ENCODE assay signal across 22 cellular contexts in genomic region chr11:73113426-73113825, GRCh38. TPM values are rescaled to one million over a fixed set of nuclear protein-coding genes. Genes with fewer than 3 reads are reported as not detected.
A peak's percentile ranks its signal among the peaks of the same experiment; 100 is the strongest.
DNase-seq lines count a peak whose midpoint lies in the region; ATAC-seq, FAIRE-seq and TF ChIP-seq lines count a peak whose summit lies in the region.
"Had no signal": no experiment of that assay in that cellular context is flagged by ENCODE, and none has a peak within 500 bp of the region (broad histone marks: within the 10 kb centered on the region; RNA-seq: fewer than 3 reads in every experiment).

No MANE protein-coding gene starts in this region.

- H3K27ac ChIP-seq in H1 (ENCODE audit: low read depth, low read length): no peak overlapping the region
- H3K27ac ChIP-seq in keratinocyte (ENCODE audit: control insufficient read depth, insufficient read depth, low read length): peak overlapping the region; percentile 98
- H3K27ac ChIP-seq: C4-2B had no signal

- no peak overlapping the region for H3K56ac ChIP-seq in H1 (replicated peaks; ENCODE audit: insufficient read length, low read depth, low read length)

- FAIRE-seq in H1 (lab: Jason Lieb, UNC): no peak
- FAIRE-seq in keratinocyte (lab: Jason Lieb, UNC): peak; percentile 46
- FAIRE-seq: A204.1, D721Med, G401.6, GM12891, GM19239, HepG2 had no signal

- dilution Hi-C loops in keratinocyte (cut with MboI; ENCODE audit: extremely low pct_ligation_motif_present, low sequenced_read_pairs): no loop called here

- no peak overlapping the region for H4K8ac ChIP-seq in H1 (ENCODE audit: extremely low read depth, insufficient read depth, low read length)

- TF ChIP-seq CTCF in H1 (IDR thresholded peaks at IDR 0.05; ENCODE audit: control extremely low read depth in 1 of 3, insufficient read depth in 1 of 3, low read depth in 1 of 3, low read length in 3 of 3) (no peak), keratinocyte (optimal IDR thresholded peaks at IDR 0.05 in 1 of 3, IDR thresholded peaks at IDR 0.05 in 1 of 3, conservative IDR thresholded peaks at IDR 0.05 in 1 of 3; ENCODE audit: extremely low read depth in 1 of 3, insufficient read depth in 2 of 3, low read length in 3 of 3) (no peak)

- no peaks in the 10 kb centered on the region for H3K36me3 Mint-ChIP-seq in T-helper 17 cell (ENCODE audit: low read depth)
- H3K36me3 Mint-ChIP-seq in stimulated activated memory B cell treated with anti-CD40 and anti-IgM and Interleukin-4, amounts not matched to agents 10 μg/mL and 1 μg/mL and 100 μg/mL, for 72 hours: peaks cover 74% of the 10 kb centered on the region

- H3K18ac ChIP-seq in H1 (ENCODE audit: extremely low read depth, low read length): no peak overlapping the region

- H3K9ac ChIP-seq in H1 (replicated peaks in 1 of 4; ENCODE audit: extremely low read depth in 1 of 4, low read depth in 3 of 4, low read length in 3 of 4) (no peak overlapping the region), keratinocyte (ENCODE audit: control insufficient read depth, extremely low read depth, insufficient read depth, low read length) (peak overlapping the region; percentile 70)

- H3K4me1 ChIP-seq in H1 (replicated peaks in 1 of 4; ENCODE audit: control insufficient read depth in 3 of 4, insufficient read depth in 4 of 4, low read length in 3 of 4): no peaks in the 10 kb centered on the region
- peaks cover 25% of the 10 kb centered on the region for H3K4me1 ChIP-seq in keratinocyte (ENCODE audit: control insufficient read depth, extremely low read depth, insufficient read depth, low read length)
- H3K4me1 ChIP-seq: Caco-2 had no signal

- H3K27me3 Mint-ChIP-seq in T-helper 17 cell: no peaks in the 10 kb centered on the region
- H3K27me3 Mint-ChIP-seq in stimulated activated memory B cell treated with anti-CD40 and anti-IgM and Interleukin-4, amounts not matched to agents 10 μg/mL and 1 μg/mL and 100 μg/mL, for 72 hours: no peaks in the 10 kb centered on the region
- H3K27me3 Mint-ChIP-seq: CD4-positive, alpha-beta T cell; IgD-negative memory B cell had no signal

- no peaks in the 10 kb centered on the region for H3K36me3 ChIP-seq in H1 (ENCODE audit: control insufficient read depth in 2 of 4, insufficient read depth in 4 of 4, low read length in 3 of 4)
- H3K36me3 ChIP-seq in keratinocyte (ENCODE audit: control insufficient read depth in 2 of 2, extremely low read depth in 1 of 2, insufficient read depth in 2 of 2, low read length in 2 of 2): no peaks in the 10 kb centered on the region

- H3K79me2 ChIP-seq in H1 (ENCODE audit: control insufficient read depth in 1 of 2, insufficient read depth in 2 of 2, low read length in 2 of 2) (no peaks in the 10 kb centered on the region), keratinocyte (ENCODE audit: control insufficient read depth, insufficient read depth, low read length) (no peaks in the 10 kb centered on the region)

- H4K5ac ChIP-seq in H1 (ENCODE audit: insufficient read length, low read depth, low read length): no peak overlapping the region

- 92% methylated on average over 6 of the region's 6 CpGs; no CpG with 5 or more reads in 1 of the 2 experiments for WGBS in H1 (ENCODE audit: extremely low coverage in 1 of 2, insufficient coverage in 1 of 2, insufficient read length in 1 of 2, insufficient replicate concordance in 2 of 2, low coverage in 1 of 2, low lambda C conversion rate in 2 of 2, missing lambda C conversion rate in 1 of 2), 2 experiments

- H3K9me3 ChIP-seq in T-helper 17 cell (ENCODE audit: control insufficient read depth, low read length, poor library complexity, severe bottlenecking) (no peaks in the 10 kb centered on the region), H1 (ENCODE audit: insufficient read depth in 2 of 2, low read depth in 1 of 2, low read length in 1 of 2) (no peaks in the 10 kb centered on the region), keratinocyte (ENCODE audit: control insufficient read depth, low read depth, low read length) (no peaks in the 10 kb centered on the region)

- no peak overlapping the region for H3K4me3 Mint-ChIP-seq in T-helper 17 cell
- H3K4me3 Mint-ChIP-seq in stimulated activated memory B cell treated with anti-CD40 and anti-IgM and Interleukin-4, amounts not matched to agents 10 μg/mL and 1 μg/mL and 100 μg/mL, for 72 hours: no peak overlapping the region
- H3K4me3 Mint-ChIP-seq: CD4-positive, alpha-beta T cell; GM23338; HFFc6 had no signal

- H3K27me3 ChIP-seq in H1 (replicated peaks in 1 of 4; ENCODE audit: control insufficient read depth in 3 of 4, extremely low read depth in 1 of 4, insufficient read depth in 3 of 4, low read length in 3 of 4) (no peaks in the 10 kb centered on the region), keratinocyte (ENCODE audit: control insufficient read depth, extremely low read depth, insufficient read depth, low read length) (no peaks in the 10 kb centered on the region)

- no peak overlapping the region for H2BK120ac ChIP-seq in H1 (replicated peaks; ENCODE audit: low read depth, low read length)

- peaks cover 8% of the 10 kb centered on the region for H3K4me1 Mint-ChIP-seq in T-helper 17 cell
- peaks cover 70% of the 10 kb centered on the region for H3K4me1 Mint-ChIP-seq in stimulated activated memory B cell treated with anti-CD40 and anti-IgM and Interleukin-4, amounts not matched to agents 10 μg/mL and 1 μg/mL and 100 μg/mL, for 72 hours

- no peak for ATAC-seq in T-helper 17 cell
- no peak for ATAC-seq in stimulated activated memory B cell treated with anti-CD40 and anti-IgM and Interleukin-4, amounts not matched to agents 10 μg/mL and 1 μg/mL and 100 μg/mL, for 72 hours
- ATAC-seq in GM19324 (IDR thresholded peaks at IDR 0.05; ENCODE audit: low FRiP score, unreplicated experiment): no peak
- ATAC-seq in GM19328 (IDR thresholded peaks at IDR 0.05; ENCODE audit: unreplicated experiment): no peak
- ATAC-seq: GM23338, HCT116, HepG2 had no signal

- no peak overlapping the region for H4K91ac ChIP-seq in H1 (replicated peaks; ENCODE audit: insufficient read length, low read length)

- no peak overlapping the region for H2BK15ac ChIP-seq in H1 (ENCODE audit: low read length)

- peaks cover 10% of the 10 kb centered on the region for H3K9me3 Mint-ChIP-seq in stimulated activated memory B cell treated with anti-CD40 and anti-IgM and Interleukin-4, amounts not matched to agents 10 μg/mL and 1 μg/mL and 100 μg/mL, for 72 hours
- H3K9me3 Mint-ChIP-seq: GM23338 had no signal

- no peak overlapping the region for H3K14ac ChIP-seq in H1 (ENCODE audit: insufficient read length)

- H3K4me2 ChIP-seq in H1 (ENCODE audit: insufficient read depth in 1 of 2, low read depth in 2 of 2, low read length in 2 of 2) (no peak overlapping the region), keratinocyte (ENCODE audit: control insufficient read depth, extremely low read depth, insufficient read depth, low read depth, low read length) (peak overlapping the region; percentile 46)
- H3K4me2 ChIP-seq: GM23338 had no signal

- no peak overlapping the region for H2BK20ac ChIP-seq in H1 (ENCODE audit: low read length)

- TF ChIP-seq EP300 in H1 (IDR thresholded peaks at IDR 0.05; ENCODE audit: borderline replicate concordance in 1 of 2, low read depth in 2 of 2, low read length in 2 of 2): no peak

- no peak overlapping the region for H2AK5ac ChIP-seq in H1 (ENCODE audit: low read depth, low read length)

- H4K20me1 ChIP-seq in H1 (replicated peaks in 1 of 2; ENCODE audit: control insufficient read depth in 1 of 2, insufficient read depth in 2 of 2, low read length in 2 of 2) (no peaks in the 10 kb centered on the region), keratinocyte (ENCODE audit: control insufficient read depth, extremely low read depth, insufficient read depth, low read length) (no peaks in the 10 kb centered on the region)

- H2BK5ac ChIP-seq in H1 (ENCODE audit: low read depth, low read length): no peak overlapping the region

- no peaks in the 10 kb centered on the region for H3K23me2 ChIP-seq in H1 (ENCODE audit: low read depth, low read length)

- H3K79me1 ChIP-seq in H1 (ENCODE audit: low read depth, low read length): no peaks in the 10 kb centered on the region

- no peak overlapping the region for H2BK12ac ChIP-seq in H1 (ENCODE audit: low read depth, low read length)

- no peak overlapping the region for H3K23ac ChIP-seq in H1 (ENCODE audit: insufficient read length)

- peak; percentile 3 to 19; a peak in 2 of 4 replicates for TF ChIP-seq RAD21 in H1 (IDR thresholded peaks at IDR 0.05 in 1 of 2, conservative IDR thresholded peaks at IDR 0.05 in 1 of 2; ENCODE audit: low read depth in 2 of 2, low read length in 2 of 2)

- no peak for TF ChIP-seq POLR2A in H1 (IDR thresholded peaks at IDR 0.05; ENCODE audit: control extremely low read depth in 1 of 2, low read depth in 2 of 2, low read length in 2 of 2)

- POLR2A ChIA-PET in H1 (lab: Charles Lee; ENCODE audit: partially characterized antibody): no interaction called here

- no peak overlapping the region for H2AFZ ChIP-seq in H1 (ENCODE audit: low read length)
- peak overlapping the region; percentile 61 for H2AFZ ChIP-seq in keratinocyte (ENCODE audit: control insufficient read depth, low read length)
- H2AFZ ChIP-seq: GM23338 had no signal

- H3K4ac ChIP-seq in H1 (replicated peaks; ENCODE audit: insufficient read length, low read depth, low read length): no peak overlapping the region

- CTCF ChIA-PET in H1 (lab: Charles Lee; ENCODE audit: partially characterized antibody): interaction anchor here (0.7 to 1.5 kb wide), 7 partner anchors 8 to 341 kb away, joined by 3 to 6 read pairs (median 3); no protein-coding TSS in a partner anchor

- no peak overlapping the region for H3K4me3 ChIP-seq in H1 (ENCODE audit: extremely low read depth in 1 of 4, insufficient read depth in 2 of 4, low read depth in 3 of 4, low read length in 4 of 4)
- peak overlapping the region in 1 of 3 experiments; percentile 47 for H3K4me3 ChIP-seq in keratinocyte (ENCODE audit: control insufficient read depth in 2 of 3, extremely low read depth in 1 of 3, insufficient read depth in 2 of 3, low read depth in 1 of 3, low read length in 3 of 3)
- H3K4me3 ChIP-seq: GM23338 had no signal

- no peak for DNase-seq in T-helper 17 cell
- DNase-seq in H1 (ENCODE audit: low read depth in 1 of 2, low spot score in 2 of 2): no peak
- DNase-seq in keratinocyte (ENCODE audit: low read depth, low spot score): peak; percentile 26
- DNase-seq in islet precursor cell: no peak
- DNase-seq: ACHN; Caco-2; CD4-positive, alpha-beta T cell; H7; HFFc6 had no signal

- H3K27ac Mint-ChIP-seq in T-helper 17 cell: peak overlapping the region; percentile 49
- peak overlapping the region; percentile 75 for H3K27ac Mint-ChIP-seq in stimulated activated memory B cell treated with anti-CD40 and anti-IgM and Interleukin-4, amounts not matched to agents 10 μg/mL and 1 μg/mL and 100 μg/mL, for 72 hours
- H3K27ac Mint-ChIP-seq: CD4-positive, alpha-beta T cell; GM23338; HFFc6 had no signal

- H3K9me1 ChIP-seq in keratinocyte (ENCODE audit: control insufficient read depth, extremely low read depth, insufficient read depth, low read length): no peaks in the 10 kb centered on the region

RNA-seq across cellular contexts. Expression of gene FCHSD2, which starts 28.7 kb away (rescaled TPM):
- total RNA-seq in T-helper 17 cell: 10 to 100 TPM; 41.1 to 45.0 TPM
- total RNA-seq in H1 (2021; fragmentation: NEBNext Ultra II Directional; extraction: Animal tissue kit (Norgen Biotek cat#: 25700)): 7.8 and 9.2 TPM in 2 replicates
- 3.0 and 4.1 TPM in 2 replicates for polyA plus RNA-seq in H1 (2011; rRNA removed)
- 4.8 TPM for polyA plus RNA-seq in H1 (2011; cell fraction: cytosol; rRNA removed)
- 6.5 TPM for polyA plus RNA-seq in H1 (2011; cell fraction: nucleus; rRNA removed)
- 4.8 to 6.8 TPM (median 5.9 TPM) in 4 replicates for polyA plus RNA-seq in H1 (2012, experiment 1 of 2)
- 1.1 TPM for polyA plus RNA-seq in H1 (2012, experiment 2 of 2)
- 4.2 TPM for polyA plus RNA-seq in H1 (2013, experiment 1 of 2)
- polyA plus RNA-seq in H1 (2013, experiment 2 of 2): 4.0 TPM
- 4.0 and 6.5 TPM in 2 replicates for polyA minus RNA-seq in H1 (2011; rRNA and poly(A)+ RNA removed)
- 4.1 TPM for polyA minus RNA-seq in H1 (2011; cell fraction: cytosol; rRNA and poly(A)+ RNA removed)
- polyA minus RNA-seq in H1 (2011; cell fraction: nucleus; rRNA and poly(A)+ RNA removed): 8.1 TPM
- 11.6 to 16.2 TPM (median 14.2 TPM) in 3 replicates for polyA plus RNA-seq in keratinocyte
- polyA plus RNA-seq in keratinocyte (2011; ENCODE audit: low read depth): 42.3 TPM
- polyA plus RNA-seq in keratinocyte (2011; cell fraction: cytosol; rRNA removed): 12.3 and 17.5 TPM in 2 replicates
- polyA plus RNA-seq in keratinocyte (2011; cell fraction: nucleus; rRNA removed): 18.2 and 21.1 TPM in 2 replicates
- 11.2 and 12.1 TPM in 2 replicates for polyA plus RNA-seq in keratinocyte (2012; ENCODE audit: low replicate concordance)
- 6.9 to 14.1 TPM (median 10.5 TPM) in 3 replicates for polyA minus RNA-seq in keratinocyte
- polyA minus RNA-seq in keratinocyte (2011; cell fraction: cytosol; rRNA and poly(A)+ RNA removed): 14.8 TPM
- polyA minus RNA-seq in keratinocyte (2011; cell fraction: nucleus; rRNA and poly(A)+ RNA removed): 9.6 and 16.4 TPM in 2 replicates
